1 cellular context compared by ENCODE assay signal in the genomic region with DNA sequence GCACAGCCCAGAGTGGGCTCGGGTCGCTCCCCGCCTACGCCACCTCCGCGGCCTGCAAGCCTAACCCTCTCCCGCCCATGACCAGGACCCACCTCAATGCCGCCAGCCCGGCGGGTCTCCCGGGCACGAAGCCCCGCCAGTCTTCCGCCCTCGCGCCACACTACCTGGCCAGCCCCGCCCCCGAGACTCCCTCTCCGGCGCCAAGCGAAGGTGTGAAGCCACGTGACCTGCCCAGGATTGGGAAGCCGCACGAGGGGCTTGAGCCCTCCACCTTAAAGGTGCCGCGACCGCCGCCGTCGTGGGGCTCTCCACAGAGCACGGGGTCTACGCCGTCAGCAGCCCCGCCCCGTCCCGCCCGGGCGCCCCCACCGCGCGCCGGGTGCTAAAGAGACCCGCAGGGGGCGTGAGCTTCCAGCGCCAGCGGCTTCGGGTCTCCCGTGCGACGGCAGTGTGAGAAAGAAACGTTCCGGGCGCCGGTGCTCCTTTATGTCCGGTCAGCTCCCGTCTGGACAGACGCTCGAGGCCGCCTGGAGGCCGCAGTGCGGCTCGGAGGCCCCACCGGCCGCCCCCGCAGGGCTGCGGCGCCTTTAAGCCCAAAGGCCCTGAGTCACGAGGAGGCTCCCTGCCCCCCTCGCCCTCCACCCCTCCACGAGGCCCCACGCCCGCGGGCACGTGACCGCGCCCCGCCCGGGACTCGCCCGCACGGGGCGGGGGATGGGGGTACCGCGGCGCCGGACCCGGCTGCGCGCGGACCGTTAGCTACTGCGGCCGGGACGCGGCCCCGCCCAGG.
TF ChIP-seq lines count a peak whose summit lies in the region.

A gene (minus strand): TSS at position 319 of the 790 bp plus-strand sequence. CDS start 18,904 bp downstream, outside the sequence.

TF ChIP-seq in Ishikawa, 13 proteins besides CTCF, POLR2A, EP300 and RAD21 (continued from another document):
- TF ChIP-seq, protein P1, sequence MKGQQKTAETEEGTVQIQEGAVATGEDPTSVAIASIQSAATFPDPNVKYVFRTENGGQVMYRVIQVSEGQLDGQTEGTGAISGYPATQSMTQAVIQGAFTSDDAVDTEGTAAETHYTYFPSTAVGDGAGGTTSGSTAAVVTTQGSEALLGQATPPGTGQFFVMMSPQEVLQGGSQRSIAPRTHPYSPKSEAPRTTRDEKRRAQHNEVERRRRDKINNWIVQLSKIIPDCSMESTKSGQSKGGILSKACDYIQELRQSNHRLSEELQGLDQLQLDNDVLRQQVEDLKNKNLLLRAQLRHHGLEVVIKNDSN (IDR thresholded peaks at IDR 0.05), result peak; percentile 89
- TF ChIP-seq CEBPB (IDR thresholded peaks at IDR 0.05), result no peak
